ENCODE assay signal across 17 cellular contexts in the genomic region with DNA sequence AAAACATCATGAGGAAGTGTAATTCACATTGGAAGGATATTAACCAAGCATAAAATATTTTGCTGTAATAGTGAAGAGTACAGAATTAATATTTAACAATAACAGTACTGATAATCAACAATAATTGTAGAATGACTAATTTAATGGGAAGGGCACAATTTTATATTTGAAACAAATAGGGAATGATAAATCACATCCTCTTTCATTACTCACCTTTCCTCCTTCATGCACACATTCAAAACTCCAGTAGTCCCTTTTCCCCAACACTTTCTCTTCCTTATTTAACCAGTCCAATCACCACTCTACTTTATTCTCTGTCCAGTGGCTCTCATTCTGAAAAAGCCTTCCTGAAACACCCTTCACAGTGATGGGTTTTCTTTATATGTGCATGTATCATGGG.
DNase-seq lines count a peak whose midpoint lies in the region; ATAC-seq and TF ChIP-seq lines count a peak whose summit lies in the region.
"Had no signal": no experiment of that assay in that cellular context is flagged by ENCODE, and none has a peak within 500 bp of the region (broad histone marks: within the 10 kb centered on the region; RNA-seq: fewer than 3 reads in every experiment).

No MANE protein-coding gene starts in this region.

- in situ Hi-C loops in GM23248 (cut with MboI): no loop called here

- CTCF ChIA-PET in PC-3 (lab: Charles Lee) (no interaction called here), MCF 10A (lab: Yijun Ruan, JAX) (no interaction called here)

- DNase-seq in GM23248 (no peak), PC-3 (peak; percentile 7), epithelial cell of esophagus (ENCODE audit: low read depth) (peak; percentile 1), MCF 10A (ENCODE audit: unreplicated experiment) (no peak), NCI-H1694 treated with DMSO at 0.1 percent for 48 hours (lab: John Stamatoyannopoulos, UW) (no peak)
- no peak for DNase-seq in T-helper 2 cell treated with Interferon-gamma antibody and Interleukin-4, amounts not matched to agents 5 μg/mL and 100 μg/mL, for 36 hours (ENCODE audit: low spot score)
- DNase-seq: ACHN; BE2C; C1 segment of cervical spinal cord; Caco-2; CD4-positive, CD25-positive, alpha-beta regulatory T cell; CD8-positive, alpha-beta memory T cell; GDM1; HCEC 1CT had no signal

- POLR2A ChIA-PET in PC-3 (lab: Charles Lee; ENCODE audit: unreplicated experiment): no interaction called here
- POLR2A ChIA-PET in MCF 10A (lab: Yijun Ruan, JAX): no interaction called here

- H3K27ac ChIP-seq in GM23248 (no peak overlapping the region), PC-3 (ENCODE audit: low read length) (no peak overlapping the region)

- H3K36me3 ChIP-seq in GM23248 (ENCODE audit: low read depth) (no peaks in the 10 kb centered on the region), PC-3 (ENCODE audit: low read depth, low read length) (no peaks in the 10 kb centered on the region)
- H3K36me3 ChIP-seq: BE2C had no signal

- H2AFZ ChIP-seq in GM23248 (peak overlapping the region; percentile 16; the same call in 1 of the 2 replicates), PC-3 (ENCODE audit: low read length) (no peak overlapping the region)
- H2AFZ ChIP-seq: GM23338 had no signal

- ATAC-seq in PC-3 (no peak), HG02610 (IDR thresholded peaks at IDR 0.05; ENCODE audit: unreplicated experiment) (no peak)
- ATAC-seq: GM23338, HepG2 had no signal

- BruUV-seq in PC-3 (replicated peaks; lab: Mats Ljungman, UMichigan) (no TSS peak), MCF 10A (replicated peaks; lab: Mats Ljungman, UMichigan) (no TSS peak)

- H3K4me3 Mint-ChIP-seq in MCF 10A (ENCODE audit: unreplicated experiment): no peak overlapping the region
- H3K4me3 Mint-ChIP-seq in T-helper 2 cell treated with Interferon-gamma antibody and Interleukin-4, amounts not matched to agents 5 μg/mL and 100 μg/mL, for 36 hours: no peak overlapping the region
- H3K4me3 Mint-ChIP-seq: CD4-positive, CD25-positive, alpha-beta regulatory T cell; CD8-positive, alpha-beta memory T cell; GM23338 had no signal

- TF ChIP-seq CTCF in PC-3 (conservative IDR thresholded peaks at IDR 0.05; ENCODE audit: low read depth, low read length): no peak
- no peak for TF ChIP-seq CTCF in epithelial cell of esophagus (IDR thresholded peaks at IDR 0.05; ENCODE audit: insufficient read depth, low read depth, low read length, missing control alignments)
- no peak for TF ChIP-seq CTCF in MCF 10A (IDR thresholded peaks at IDR 0.05; ENCODE audit: unreplicated experiment)

- no peaks in the 10 kb centered on the region for H3K9me3 Mint-ChIP-seq in MCF 10A (ENCODE audit: unreplicated experiment)
- H3K9me3 Mint-ChIP-seq in T-helper 2 cell treated with Interferon-gamma antibody and Interleukin-4, amounts not matched to agents 5 μg/mL and 100 μg/mL, for 36 hours: no peaks in the 10 kb centered on the region
- H3K9me3 Mint-ChIP-seq: GM23338 had no signal

- H3K27ac Mint-ChIP-seq in MCF 10A (ENCODE audit: low read depth, unreplicated experiment): no peak overlapping the region
- H3K27ac Mint-ChIP-seq in T-helper 2 cell treated with Interferon-gamma antibody and Interleukin-4, amounts not matched to agents 5 μg/mL and 100 μg/mL, for 36 hours: no peak overlapping the region
- H3K27ac Mint-ChIP-seq: CD4-positive, CD25-positive, alpha-beta regulatory T cell; CD8-positive, alpha-beta memory T cell; GM23338 had no signal

- no peaks in the 10 kb centered on the region for H4K20me1 ChIP-seq in GM23248 (ENCODE audit: insufficient read depth)
- H4K20me1 ChIP-seq in PC-3 (ENCODE audit: low read length): no peaks in the 10 kb centered on the region

- no peak overlapping the region for H3K9ac ChIP-seq in GM23248
- no peak overlapping the region for H3K9ac ChIP-seq in PC-3 (ENCODE audit: low read length)

- no peaks in the 10 kb centered on the region; the same call in 1 of the 2 replicates for H3K9me2 ChIP-seq in GM23248 (ENCODE audit: insufficient read depth)
- H3K9me2 ChIP-seq in PC-3 (replicated peaks; ENCODE audit: low read length): no peaks in the 10 kb centered on the region

- H3K27me3 Mint-ChIP-seq in MCF 10A (ENCODE audit: insufficient read depth, unreplicated experiment): peaks cover 4% of the 10 kb centered on the region
- no peaks in the 10 kb centered on the region for H3K27me3 Mint-ChIP-seq in T-helper 2 cell treated with Interferon-gamma antibody and Interleukin-4, amounts not matched to agents 5 μg/mL and 100 μg/mL, for 36 hours (ENCODE audit: low read depth)
- H3K27me3 Mint-ChIP-seq: CD4-positive, CD25-positive, alpha-beta regulatory T cell; CD8-positive, alpha-beta memory T cell had no signal

- H3K36me3 Mint-ChIP-seq in MCF 10A (ENCODE audit: insufficient read depth, unreplicated experiment): no peaks in the 10 kb centered on the region
- H3K36me3 Mint-ChIP-seq in T-helper 2 cell treated with Interferon-gamma antibody and Interleukin-4, amounts not matched to agents 5 μg/mL and 100 μg/mL, for 36 hours (ENCODE audit: low read depth): no peaks in the 10 kb centered on the region
- H3K36me3 Mint-ChIP-seq: CD4-positive, CD25-positive, alpha-beta regulatory T cell; CD8-positive, alpha-beta memory T cell had no signal

- H3K4me3 ChIP-seq in GM23248: no peak overlapping the region
- H3K4me3 ChIP-seq in PC-3 (ENCODE audit: low read length): no peak overlapping the region; the same call in 1 of the 2 replicates
- no peak overlapping the region for H3K4me3 ChIP-seq in epithelial cell of esophagus (ENCODE audit: low read length)
- H3K4me3 ChIP-seq: GM23338 had no signal

- H3K27me3 ChIP-seq in GM23248 (replicated peaks; ENCODE audit: insufficient read depth) (no peaks in the 10 kb centered on the region), PC-3 (ENCODE audit: low read length) (no peaks in the 10 kb centered on the region)
- H3K27me3 ChIP-seq: BE2C had no signal

- no peaks in the 10 kb centered on the region for H3K79me2 ChIP-seq in GM23248 (ENCODE audit: insufficient read depth)
- no peaks in the 10 kb centered on the region for H3K79me2 ChIP-seq in PC-3 (ENCODE audit: low read length)

- H3F3A ChIP-seq in GM23248 (ENCODE audit: insufficient read depth): no peaks in the 10 kb centered on the region
- no peaks in the 10 kb centered on the region for H3F3A ChIP-seq in PC-3 (ENCODE audit: low read length, unreplicated experiment)

- H3K4me1 ChIP-seq in GM23248 (ENCODE audit: insufficient read depth) (0 out of 2 replicates have a peak, but pooled peaks cover 10% of the 10 kb centered on the region), PC-3 (ENCODE audit: insufficient read depth, low read length) (0 out of 2 replicates have a peak, but pooled peaks cover 8% of the 10 kb centered on the region)
- H3K4me1 ChIP-seq: BE2C, Caco-2 had no signal

- H3K9me3 ChIP-seq in GM23248 (ENCODE audit: low read depth) (no peaks in the 10 kb centered on the region), PC-3 (ENCODE audit: low read length) (no peaks in the 10 kb centered on the region)
- H3K9me3 ChIP-seq: BE2C, Caco-2 had no signal

- H3K4me1 Mint-ChIP-seq in MCF 10A (ENCODE audit: insufficient read depth, unreplicated experiment): no peaks in the 10 kb centered on the region
- H3K4me1 Mint-ChIP-seq in T-helper 2 cell treated with Interferon-gamma antibody and Interleukin-4, amounts not matched to agents 5 μg/mL and 100 μg/mL, for 36 hours (ENCODE audit: low read depth): no peaks in the 10 kb centered on the region
- H3K4me1 Mint-ChIP-seq: CD4-positive, CD25-positive, alpha-beta regulatory T cell; CD8-positive, alpha-beta memory T cell; GM23338 had no signal

- H3K4me2 ChIP-seq in GM23248 (ENCODE audit: unreplicated experiment): no peak overlapping the region
- H3K4me2 ChIP-seq in PC-3 (ENCODE audit: low read length): no peak overlapping the region
- H3K4me2 ChIP-seq: GM23338 had no signal

- intact Hi-C loops in PC-3 (cut with micrococcal nuclease): no loop called here
- intact Hi-C loops in MCF 10A (cut with micrococcal nuclease): no loop called here

Comparison
In these comparisons a context has a peak if more than half of its experiments do, and no peak if none do; other contexts are left out.
1. DNase-seq: peak in PC-3 (single experiment) and epithelial cell of esophagus (single experiment); none in GM23248 (single experiment), MCF 10A (single experiment), NCI-H1694 treated with DMSO at 0.1 percent for 48 hours (single experiment) and T-helper 2 cell treated with Interferon-gamma antibody and Interleukin-4, amounts not matched to agents 5 μg/mL and 100 μg/mL, for 36 hours (single experiment).